Comparison of ENCODE assay signal across 14 cellular contexts in genomic region chr5:132473608-132474007, GRCh38. TPM values are rescaled to one million over a fixed set of nuclear protein-coding genes. Genes with fewer than 3 reads are reported as not detected.
DNase-seq lines count a peak whose midpoint lies in the region; ATAC-seq and TF ChIP-seq lines count a peak whose summit lies in the region.
"Had no signal": no experiment of that assay in that cellular context is flagged by ENCODE, and none has a peak within 500 bp of the region (broad histone marks: within the 10 kb centered on the region; RNA-seq: fewer than 3 reads in every experiment).

No MANE protein-coding gene starts in this region.

- H3K36me3 Mint-ChIP-seq in activated naive CD4-positive, alpha-beta T cell treated with anti-CD3 and anti-CD28 coated beads for 36 hours (ENCODE audit: low read depth), result no peaks in the 10 kb centered on the region
- peaks cover 25% of the 10 kb centered on the region for H3K36me3 Mint-ChIP-seq in activated T-helper 2 cell treated with anti-CD3 and anti-CD28 coated beads, Interferon-gamma antibody, Interleukin-2, Interleukin-4, amounts not matched to agents 10 μg/mL and 5 μg/mL and 100 μg/mL, durations not matched to agents 14 hours and 24 hours and 36 hours (ENCODE audit: low read depth)
- H3K36me3 Mint-ChIP-seq: type B pancreatic cell had no signal

- no peaks in the 10 kb centered on the region for H3K27me3 ChIP-seq in upper lobe of left lung
- H3K27me3 ChIP-seq: esophagus muscularis mucosa had no signal

- DNase-seq in activated naive CD4-positive, alpha-beta T cell treated with anti-CD3 and anti-CD28 coated beads for 36 hours, result peak; percentile 3
- no peak for DNase-seq in activated naive CD4-positive, alpha-beta T cell (lab: John Stamatoyannopoulos, UW)
- DNase-seq in activated T-helper 2 cell treated with anti-CD3 and anti-CD28 coated beads, Interferon-gamma antibody, Interleukin-2, Interleukin-4, amounts not matched to agents 10 μg/mL and 5 μg/mL and 100 μg/mL, durations not matched to agents 14 hours and 24 hours and 36 hours (ENCODE audit: low spot score), result no peak
- DNase-seq in mesenteric fat pad (ENCODE audit: low spot score), result peak; percentile 62
- no peak for DNase-seq in upper lobe of left lung
- no peak for DNase-seq in NCI-H2107 treated with DMSO at 0.1 percent for 48 hours (lab: John Stamatoyannopoulos, UW; ENCODE audit: unreplicated experiment)
- no peak for DNase-seq in OCI-M1 (lab: John Stamatoyannopoulos, UW)
- DNase-seq: ACHN, DMS79, H9, RPMI8226 had no signal

- no peaks in the 10 kb centered on the region for H3K27me3 Mint-ChIP-seq in activated naive CD4-positive, alpha-beta T cell treated with anti-CD3 and anti-CD28 coated beads for 36 hours (ENCODE audit: low read depth)
- H3K27me3 Mint-ChIP-seq in activated T-helper 2 cell treated with anti-CD3 and anti-CD28 coated beads, Interferon-gamma antibody, Interleukin-2, Interleukin-4, amounts not matched to agents 10 μg/mL and 5 μg/mL and 100 μg/mL, durations not matched to agents 14 hours and 24 hours and 36 hours (ENCODE audit: low read depth), result no peaks in the 10 kb centered on the region
- H3K27me3 Mint-ChIP-seq: type B pancreatic cell had no signal

- H3K9me3 ChIP-seq in upper lobe of left lung, result no peaks in the 10 kb centered on the region
- H3K9me3 ChIP-seq: esophagus muscularis mucosa had no signal

- H3K9me3 Mint-ChIP-seq in activated naive CD4-positive, alpha-beta T cell treated with anti-CD3 and anti-CD28 coated beads for 36 hours, result no peaks in the 10 kb centered on the region
- no peaks in the 10 kb centered on the region for H3K9me3 Mint-ChIP-seq in activated T-helper 2 cell treated with anti-CD3 and anti-CD28 coated beads, Interferon-gamma antibody, Interleukin-2, Interleukin-4, amounts not matched to agents 10 μg/mL and 5 μg/mL and 100 μg/mL, durations not matched to agents 14 hours and 24 hours and 36 hours
- H3K9me3 Mint-ChIP-seq: type B pancreatic cell had no signal

- peak overlapping the region; percentile 80 for H3K27ac Mint-ChIP-seq in activated naive CD4-positive, alpha-beta T cell treated with anti-CD3 and anti-CD28 coated beads for 36 hours
- H3K27ac Mint-ChIP-seq in activated T-helper 2 cell treated with anti-CD3 and anti-CD28 coated beads, Interferon-gamma antibody, Interleukin-2, Interleukin-4, amounts not matched to agents 10 μg/mL and 5 μg/mL and 100 μg/mL, durations not matched to agents 14 hours and 24 hours and 36 hours, result peak overlapping the region; percentile 94
- H3K27ac Mint-ChIP-seq: type B pancreatic cell had no signal

- TF ChIP-seq EP300 in upper lobe of left lung (IDR thresholded peaks at IDR 0.05), result no peak

- 65 to 90% methylated on average over 1 of the region's 1 CpG for WGBS in upper lobe of left lung, 2 donors

- intact Hi-C loops in activated naive CD4-positive, alpha-beta T cell treated with anti-CD3 and anti-CD28 coated beads for 36 hours (cut with micrococcal nuclease), result no loop called here
- intact Hi-C loops in activated T-helper 2 cell treated with anti-CD3 and anti-CD28 coated beads, Interferon-gamma antibody, Interleukin-2, Interleukin-4, amounts not matched to agents 10 μg/mL and 5 μg/mL and 100 μg/mL, durations not matched to agents 14 hours and 24 hours and 36 hours (cut with micrococcal nuclease), result loop anchor here (2.0 kb wide), 1 partner anchor 15 kb away; no protein-coding TSS in a partner anchor

- no peak for TF ChIP-seq POLR2A in upper lobe of left lung (IDR thresholded peaks at IDR 0.05)

- ATAC-seq in upper lobe of left lung (ENCODE audit: low FRiP score in 2 of 2) (no peak), GM19467 (IDR thresholded peaks at IDR 0.05; ENCODE audit: unreplicated experiment) (no peak)

- H3K4me3 ChIP-seq in upper lobe of left lung, result no peak overlapping the region
- H3K4me3 ChIP-seq: esophagus muscularis mucosa had no signal

- peaks cover 0 to 16% (median 0%) of the 10 kb centered on the region in 4 donors for H3K36me3 ChIP-seq in upper lobe of left lung

- H3K4me1 Mint-ChIP-seq in activated naive CD4-positive, alpha-beta T cell treated with anti-CD3 and anti-CD28 coated beads for 36 hours (ENCODE audit: low read depth), result peaks cover 68% of the 10 kb centered on the region
- peaks cover 57% of the 10 kb centered on the region for H3K4me1 Mint-ChIP-seq in activated T-helper 2 cell treated with anti-CD3 and anti-CD28 coated beads, Interferon-gamma antibody, Interleukin-2, Interleukin-4, amounts not matched to agents 10 μg/mL and 5 μg/mL and 100 μg/mL, durations not matched to agents 14 hours and 24 hours and 36 hours (ENCODE audit: low read depth)

- H3K4me1 ChIP-seq in upper lobe of left lung, result peaks cover 29 to 60% (median 36%) of the 10 kb centered on the region in 4 donors

- peak overlapping the region in 3 of 4 donors; percentile 45 to 76 (median 67) for H3K27ac ChIP-seq in upper lobe of left lung

- H3K4me3 Mint-ChIP-seq in activated naive CD4-positive, alpha-beta T cell treated with anti-CD3 and anti-CD28 coated beads for 36 hours, result no peak overlapping the region
- H3K4me3 Mint-ChIP-seq in activated T-helper 2 cell treated with anti-CD3 and anti-CD28 coated beads, Interferon-gamma antibody, Interleukin-2, Interleukin-4, amounts not matched to agents 10 μg/mL and 5 μg/mL and 100 μg/mL, durations not matched to agents 14 hours and 24 hours and 36 hours (ENCODE audit: low read depth), result no peak overlapping the region
- H3K4me3 Mint-ChIP-seq: H9, type B pancreatic cell had no signal

- TF ChIP-seq CTCF in upper lobe of left lung (IDR thresholded peaks at IDR 0.05), result no peak

- CTCF ChIA-PET in activated naive CD4-positive, alpha-beta T cell treated with anti-CD3 and anti-CD28 coated beads for 36 hours (lab: Charles Lee), result interaction anchor here (0.5 to 1.2 kb wide), 7 partner anchors 9 to 53 kb away, joined by 3 to 6 read pairs (median 3); no protein-coding TSS in a partner anchor

RNA-seq across cellular contexts. Expression of gene IRF1, which starts 17.0 kb away (rescaled TPM):
- 10 to 100 TPM; 84.3 to 88.4 TPM for total RNA-seq in activated naive CD4-positive, alpha-beta T cell treated with anti-CD3 and anti-CD28 coated beads for 36 hours
- 155 TPM in 2 replicates for total RNA-seq in activated T-helper 2 cell treated with anti-CD3 and anti-CD28 coated beads, Interferon-gamma antibody, Interleukin-2, Interleukin-4, amounts not matched to agents 10 μg/mL and 5 μg/mL and 100 μg/mL, durations not matched to agents 14 hours and 24 hours and 36 hours
- total RNA-seq in mesenteric fat pad (61.1 TPM), upper lobe of left lung (10 to 100 TPM; 42.1 to 94.3 (median 79.3) TPM)

Comparison
In these comparisons a context has a peak if more than half of its experiments do, and no peak if none do; other contexts are left out.
1. DNase-seq: peak in activated naive CD4-positive, alpha-beta T cell treated with anti-CD3 and anti-CD28 coated beads for 36 hours (single experiment) and mesenteric fat pad (single experiment); none in activated naive CD4-positive, alpha-beta T cell (0 of 4), activated T-helper 2 cell treated with anti-CD3 and anti-CD28 coated beads, Interferon-gamma antibody, Interleukin-2, Interleukin-4, amounts not matched to agents 10 μg/mL and 5 μg/mL and 100 μg/mL, durations not matched to agents 14 hours and 24 hours and 36 hours (single experiment), upper lobe of left lung (0 of 2), NCI-H2107 treated with DMSO at 0.1 percent for 48 hours (single experiment) and OCI-M1 (single experiment).